In genomic region chr3:9978664-9979349, GRCh38 we compare ENCODE assay signal across 1 cellular context.
TF ChIP-seq lines count a peak whose summit lies in the region.

No MANE protein-coding gene starts in this region.

TF ChIP-seq in K562, 482 proteins besides CTCF, POLR2A, EP300 and RAD21 (continued from another document and continues in another):
- TF ChIP-seq CBX8 (IDR thresholded peaks at IDR 0.05; ENCODE audit: borderline replicate concordance, extremely low read depth, low read depth, low read length, poor library complexity, severe bottlenecking) (no peak), SRSF1 (IDR thresholded peaks at IDR 0.05; ENCODE audit: low read depth, low read length) (no peak), ZNF274 (IDR thresholded peaks at IDR 0.05; ENCODE audit: borderline replicate concordance, low read depth, low read length) (no peak), ZNF57 (CRISPR knock-in tag; IDR thresholded peaks at IDR 0.05) (no peak), NFE2 (IDR thresholded peaks at IDR 0.05; ENCODE audit: low read depth) (peak; percentile 8; the same call in 1 of the 2 replicates), MECOM (CRISPR knock-in tag; IDR thresholded peaks at IDR 0.05) (no peak), SMAD3 (CRISPR knock-in tag; conservative IDR thresholded peaks at IDR 0.05) (0 out of 2 replicates have a peak, but pooled peaks have one; percentile 35), HDAC6 (IDR thresholded peaks at IDR 0.05; ENCODE audit: low read depth, low read length) (no peak), SIRT6 (IDR thresholded peaks at IDR 0.05; ENCODE audit: low read depth, low read length) (no peak), PCBP2 (IDR thresholded peaks at IDR 0.05; ENCODE audit: low read depth, low read length, poor library complexity, severe bottlenecking) (no peak), MEIS2 (IDR thresholded peaks at IDR 0.05; ENCODE audit: partially characterized antibody) (peak; percentile 63), BMI1 (IDR thresholded peaks at IDR 0.05; ENCODE audit: low read length) (no peak), SP1 (CRISPR knock-in tag; IDR thresholded peaks at IDR 0.05) (no peak), SRSF9 (IDR thresholded peaks at IDR 0.05; ENCODE audit: borderline replicate concordance, low read depth, low read length) (no peak), ZBTB12 (CRISPR knock-in tag; IDR thresholded peaks at IDR 0.05) (no peak), POU5F1 (IDR thresholded peaks at IDR 0.05; ENCODE audit: borderline replicate concordance, low read depth, low read length, partially characterized antibody) (no peak), HDGF (IDR thresholded peaks at IDR 0.05) (peak; percentile 23; the same call in 1 of the 2 replicates), MYC (IDR thresholded peaks at IDR 0.05; ENCODE audit: low read depth, low read length) (no peak), MYC (CRISPR knock-in tag; IDR thresholded peaks at IDR 0.05; ENCODE audit: borderline replicate concordance, low read depth) (no peak), ZNF224 (CRISPR knock-in tag; IDR thresholded peaks at IDR 0.05) (no peak), SETDB1 (IDR thresholded peaks at IDR 0.05; ENCODE audit: low read length) (no peak), SMAD2 (IDR thresholded peaks at IDR 0.05; ENCODE audit: low read depth, low read length) (no peak), GATAD2B (IDR thresholded peaks at IDR 0.05; ENCODE audit: borderline replicate concordance) (no peak), ZEB2 (IDR thresholded peaks at IDR 0.05) (no peak), ZNF23 (CRISPR knock-in tag; IDR thresholded peaks at IDR 0.05) (no peak), MED1 (CRISPR knock-in tag; IDR thresholded peaks at IDR 0.05; ENCODE audit: borderline replicate concordance) (no peak), PKNOX1 (IDR thresholded peaks at IDR 0.05) (peak; percentile 16; the same call in 1 of the 2 replicates), ZKSCAN1 (IDR thresholded peaks at IDR 0.05; ENCODE audit: low read depth, low read length) (no peak), ZNF41 (CRISPR knock-in tag; conservative IDR thresholded peaks at IDR 0.05) (0 out of 2 replicates have a peak, but pooled peaks have one; percentile 35), FOXA1 (IDR thresholded peaks at IDR 0.05; ENCODE audit: borderline replicate concordance) (no peak), ZNF561 (CRISPR knock-in tag; conservative IDR thresholded peaks at IDR 0.05) (no peak), PHB2 (IDR thresholded peaks at IDR 0.05; ENCODE audit: low read depth) (0 out of 2 replicates have a peak, but pooled peaks have one; percentile 11), RBM15 (IDR thresholded peaks at IDR 0.05; ENCODE audit: insufficient read depth, low read length) (no peak), ZNF395 (CRISPR knock-in tag; IDR thresholded peaks at IDR 0.05) (peak; percentile 72; the same call in 1 of the 2 replicates), NR4A1 (CRISPR knock-in tag; IDR thresholded peaks at IDR 0.05) (no peak), NR4A1 (tag; IDR thresholded peaks at IDR 0.05) (peak; percentile 76), ZFP91 (CRISPR knock-in tag; IDR thresholded peaks at IDR 0.05) (no peak), SFPQ (IDR thresholded peaks at IDR 0.05; ENCODE audit: low read depth, low read length) (no peak), TOE1 (IDR thresholded peaks at IDR 0.05; ENCODE audit: borderline replicate concordance) (no peak), TOE1 (CRISPR knock-in tag; IDR thresholded peaks at IDR 0.05; ENCODE audit: borderline replicate concordance, low read depth) (no peak), CLOCK (CRISPR knock-in tag; IDR thresholded peaks at IDR 0.05; ENCODE audit: borderline replicate concordance) (no peak), ESRRB (CRISPR knock-in tag; IDR thresholded peaks at IDR 0.05; ENCODE audit: borderline replicate concordance) (no peak), VEZF1 (CRISPR knock-in tag; IDR thresholded peaks at IDR 0.05) (no peak), MEF2A (IDR thresholded peaks at IDR 0.05; ENCODE audit: control insufficient read depth, low read depth, low read length) (peak; percentile 70), RBM25 (IDR thresholded peaks at IDR 0.05; ENCODE audit: low read depth, low read length, severe bottlenecking) (no peak), HDAC8 (tag; IDR thresholded peaks at IDR 0.05) (no peak; the same call in 1 of the 2 replicates), ZNF324 (CRISPR knock-in tag; IDR thresholded peaks at IDR 0.05) (no peak), ZMIZ1 (IDR thresholded peaks at IDR 0.05; ENCODE audit: low read depth in 2 of 2, low read length in 2 of 2) (peak in 1 of 2 experiments; percentile 77; a peak in 2 of 4 replicates), ZNF589 (CRISPR knock-in tag; IDR thresholded peaks at IDR 0.05; ENCODE audit: low read depth) (peak; percentile 81; the same call in 1 of the 2 replicates), CBX5 (IDR thresholded peaks at IDR 0.05; ENCODE audit: borderline replicate concordance, low read depth) (no peak), C11orf30 (IDR thresholded peaks at IDR 0.05; ENCODE audit: low read depth) (no peak), HNRNPUL1 (IDR thresholded peaks at IDR 0.05; ENCODE audit: low read length) (no peak)
